Comparison of ENCODE assay signal across 15 cellular contexts in the genomic region with DNA sequence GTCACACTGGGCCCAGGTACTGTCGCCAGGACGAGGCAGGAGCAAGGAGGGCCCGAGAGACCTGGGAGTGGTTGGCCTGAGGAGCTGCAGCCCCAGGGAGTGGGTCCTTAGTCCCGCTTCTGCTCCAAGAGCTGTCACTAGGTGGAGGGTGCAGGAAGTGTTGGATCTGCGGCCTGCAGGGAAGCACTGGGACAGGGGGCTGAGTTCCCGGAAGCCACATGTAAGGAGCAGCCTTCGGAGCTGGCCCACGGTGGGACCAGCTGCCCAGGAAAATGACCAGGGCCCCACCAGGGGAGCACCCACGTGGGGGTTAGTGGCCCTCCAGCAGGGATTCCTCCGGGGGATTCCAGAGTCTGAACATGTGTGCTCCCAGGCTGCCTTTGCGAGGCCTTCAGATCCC. TPM values are rescaled to one million over a fixed set of nuclear protein-coding genes. Genes with fewer than 3 reads are reported as not detected.
DNase-seq lines count a peak whose midpoint lies in the region; ATAC-seq and TF ChIP-seq lines count a peak whose summit lies in the region.
"Had no signal": no experiment of that assay in that cellular context is flagged by ENCODE, and none has a peak within 500 bp of the region (broad histone marks: within the 10 kb centered on the region; RNA-seq: fewer than 3 reads in every experiment).

No MANE protein-coding gene starts in this region.

- no peak overlapping the region for H4K5ac ChIP-seq in IMR-90 (ENCODE audit: low read depth, low read length)

- TF ChIP-seq CTCF in IMR-90 (conservative IDR thresholded peaks at IDR 0.05; ENCODE audit: low read depth, low read length), result no peak

- in situ Hi-C loops in IMR-90 (cut with MboI; ENCODE audit: low sequenced_read_pairs), result no loop called here

- WGBS in IMR-90 (ENCODE audit: extremely low coverage in 2 of 2, insufficient read length in 1 of 2), 2 experiments, result 86% methylated on average over 7 of the region's 11 CpGs; no CpG with 5 or more reads in 1 of the 2 experiments
- 89% methylated on average over 11 of the region's 11 CpGs for WGBS in mesenchymal stem cell

- H3K27ac ChIP-seq in BLaER1 treated with 17β-estradiol and CSF1 and Interleukin-3, amounts not matched to agents 10 nM and 100 nM, result peak overlapping the region in 3 of 11 experiments; percentile 3 to 39 (median 19); a peak in 2 of 22 replicates
- no peak overlapping the region for H3K27ac ChIP-seq in IMR-90 (ENCODE audit: insufficient read depth, low read length)
- no peak overlapping the region for H3K27ac ChIP-seq in mesenchymal stem cell (ENCODE audit: low read length, poor library complexity, severe bottlenecking)

- H3K23ac ChIP-seq in IMR-90 (ENCODE audit: low read depth, low read length) (no peak overlapping the region), mesenchymal stem cell (ENCODE audit: low read length in 2 of 2) (no peak overlapping the region)

- no peak overlapping the region for H4K8ac ChIP-seq in IMR-90 (ENCODE audit: low read depth in 2 of 2, low read length in 2 of 2)
- H4K8ac ChIP-seq in mesenchymal stem cell (ENCODE audit: low read length), result no peak overlapping the region

- H3K4me3 ChIP-seq in BLaER1 treated with 17β-estradiol and CSF1 and Interleukin-3, amounts not matched to agents 10 nM and 100 nM, result no peak overlapping the region
- no peak overlapping the region for H3K4me3 ChIP-seq in IMR-90 (ENCODE audit: insufficient read depth, low read depth, low read length)
- no peak overlapping the region for H3K4me3 ChIP-seq in mesenchymal stem cell (ENCODE audit: insufficient read depth in 1 of 2, low read depth in 1 of 2, low read length in 2 of 2)
- H3K4me3 ChIP-seq: HAP-1, K562 had no signal

- H4K20me1 ChIP-seq in BLaER1 treated with 17β-estradiol and CSF1 and Interleukin-3, amounts not matched to agents 10 nM and 100 nM, result no peaks in the 10 kb centered on the region; a peak in 1 of 22 replicates
- no peaks in the 10 kb centered on the region for H4K20me1 ChIP-seq in IMR-90 (ENCODE audit: insufficient read depth, low read length)

- dilution Hi-C loops in IMR-90 (cut with HindIII; ENCODE audit: low sequenced_read_pairs, unreplicated experiment), result no loop called here

- H3K79me1 ChIP-seq in IMR-90 (ENCODE audit: low read depth in 1 of 2, low read length in 2 of 2), result no peaks in the 10 kb centered on the region
- H3K79me1 ChIP-seq in mesenchymal stem cell (replicated peaks; ENCODE audit: low read length, poor library complexity, severe bottlenecking), result no peaks in the 10 kb centered on the region

- no peak overlapping the region for H2BK5ac ChIP-seq in IMR-90 (ENCODE audit: low read depth, low read length, poor library complexity, severe bottlenecking)
- no peak overlapping the region for H2BK5ac ChIP-seq in mesenchymal stem cell (ENCODE audit: low read depth, low read length, poor library complexity, severe bottlenecking)

- H2AFZ ChIP-seq in IMR-90 (replicated peaks; ENCODE audit: low read length, poor library complexity), result peak overlapping the region; percentile 14
- no peak overlapping the region for H2AFZ ChIP-seq in mesenchymal stem cell (ENCODE audit: low read depth, low read length)

- no peak overlapping the region for H3K56ac ChIP-seq in IMR-90 (ENCODE audit: extremely low read depth, insufficient read depth, low read length)

- H3K4me1 ChIP-seq in BLaER1 treated with 17β-estradiol and CSF1 and Interleukin-3, amounts not matched to agents 10 nM and 100 nM, result peaks cover 12 to 76% (median 60%) of the 10 kb centered on the region in 10 experiments
- H3K4me1 ChIP-seq in IMR-90 (ENCODE audit: control insufficient read depth, insufficient read depth, low read length) (peaks cover 11% of the 10 kb centered on the region), mesenchymal stem cell (ENCODE audit: control insufficient read depth, insufficient read depth, low read depth, low read length) (peaks cover 44% of the 10 kb centered on the region)
- H3K4me1 ChIP-seq: BE2C, HAP-1 had no signal

- H2BK15ac ChIP-seq in IMR-90 (ENCODE audit: low read depth, low read length) (no peak overlapping the region), mesenchymal stem cell (ENCODE audit: low read depth, poor library complexity, severe bottlenecking) (no peak overlapping the region)

- no peaks in the 10 kb centered on the region for H3K36me3 ChIP-seq in BLaER1 treated with 17β-estradiol and CSF1 and Interleukin-3, amounts not matched to agents 10 nM and 100 nM
- H3K36me3 ChIP-seq in IMR-90 (ENCODE audit: control insufficient read depth, insufficient read depth, low read length) (no peaks in the 10 kb centered on the region), mesenchymal stem cell (ENCODE audit: control insufficient read depth in 1 of 2, insufficient read depth in 2 of 2, low read depth in 1 of 2, low read length in 2 of 2) (no peaks in the 10 kb centered on the region)
- H3K36me3 ChIP-seq: BE2C, HAP-1 had no signal

- CTCF ChIA-PET in IMR-90 (lab: Yijun Ruan, JAX), result no interaction called here

- no peaks in the 10 kb centered on the region for H3K9me3 ChIP-seq in BLaER1 treated with 17β-estradiol and CSF1 and Interleukin-3, amounts not matched to agents 10 nM and 100 nM (replicated peaks in 1 of 11)
- no peaks in the 10 kb centered on the region for H3K9me3 ChIP-seq in IMR-90 (ENCODE audit: control insufficient read depth, insufficient read depth, low read length)
- H3K9me3 ChIP-seq in mesenchymal stem cell (ENCODE audit: control insufficient read depth, low read length), result no peaks in the 10 kb centered on the region
- H3K9me3 ChIP-seq: BE2C, HAP-1 had no signal

- no peak overlapping the region for H2BK12ac ChIP-seq in mesenchymal stem cell (ENCODE audit: low read length in 2 of 2)

- no peak for DNase-seq in IMR-90
- no peak for DNase-seq in mesenchymal stem cell
- DNase-seq in NCI-H774 (lab: John Stamatoyannopoulos, UW), result no peak
- no peak for DNase-seq in amygdala (lab: John Stamatoyannopoulos, UW)
- DNase-seq: ACHN; BE2C; CD4-positive, alpha-beta memory T cell; DMS153; DMS79 treated with DMSO at 0.1 percent for 48 hours; GF-D8 had no signal

- no peak for TF ChIP-seq RAD21 in IMR-90 (IDR thresholded peaks at IDR 0.05; ENCODE audit: low read length)

- intact Hi-C loops in IMR-90 (cut with micrococcal nuclease), result no loop called here

- H3K27me3 ChIP-seq in BLaER1 treated with 17β-estradiol and CSF1 and Interleukin-3, amounts not matched to agents 10 nM and 100 nM, result no peaks in the 10 kb centered on the region
- H3K27me3 ChIP-seq in IMR-90 (ENCODE audit: control insufficient read depth, insufficient read depth, low read length), result 0 out of 2 replicates have a peak, but pooled peaks cover 4% of the 10 kb centered on the region
- H3K27me3 ChIP-seq in mesenchymal stem cell (ENCODE audit: control insufficient read depth in 1 of 2, insufficient read depth in 1 of 2, low read length in 2 of 2), result no peaks in the 10 kb centered on the region
- H3K27me3 ChIP-seq: BE2C had no signal

- no TSS peak for BruUV-seq in IMR-90 (replicated peaks; lab: Mats Ljungman, UMichigan)

- no peak overlapping the region for H3K4ac ChIP-seq in IMR-90 (ENCODE audit: low read depth, low read length)
- H3K4ac ChIP-seq in mesenchymal stem cell (ENCODE audit: low read depth in 1 of 2, low read length in 2 of 2), result no peak overlapping the region

- H3K14ac ChIP-seq in IMR-90 (replicated peaks; ENCODE audit: low read depth, low read length) (no peak overlapping the region), mesenchymal stem cell (ENCODE audit: low read length in 2 of 2) (no peak overlapping the region)

- H3K9ac ChIP-seq in BLaER1 treated with 17β-estradiol and CSF1 and Interleukin-3, amounts not matched to agents 10 nM and 100 nM, result peak overlapping the region in 2 of 11 experiments; percentile 18 to 44; a peak in 2 of 22 replicates
- no peak overlapping the region for H3K9ac ChIP-seq in IMR-90 (ENCODE audit: low read depth, low read length)
- no peak overlapping the region for H3K9ac ChIP-seq in mesenchymal stem cell (ENCODE audit: low read length)

- H4K91ac ChIP-seq in IMR-90 (ENCODE audit: insufficient read depth, low read depth, low read length), result no peak overlapping the region
- H4K91ac ChIP-seq in mesenchymal stem cell (ENCODE audit: low read length), result no peak overlapping the region

- H2BK20ac ChIP-seq in IMR-90 (ENCODE audit: low read depth, low read length), result no peak overlapping the region

- POLR2A ChIA-PET in IMR-90 (lab: Charles Lee; ENCODE audit: unreplicated experiment), result no interaction called here

- H2BK120ac ChIP-seq in IMR-90 (ENCODE audit: low read depth, low read length), result no peak overlapping the region
- no peak overlapping the region for H2BK120ac ChIP-seq in mesenchymal stem cell (ENCODE audit: low read depth, low read length)

- H3K18ac ChIP-seq in IMR-90 (ENCODE audit: low read depth, low read length) (no peak overlapping the region), mesenchymal stem cell (ENCODE audit: low read depth in 1 of 2, low read length in 2 of 2) (no peak overlapping the region)

- no peak overlapping the region for H2AK5ac ChIP-seq in IMR-90 (ENCODE audit: low read depth, low read length)
- peak overlapping the region; percentile 5 for H2AK5ac ChIP-seq in mesenchymal stem cell (ENCODE audit: low read length, severe bottlenecking)

- ATAC-seq in IMR-90 (ENCODE audit: low read depth) (no peak), GM21576 (IDR thresholded peaks at IDR 0.05; ENCODE audit: unreplicated experiment) (no peak)

- peak overlapping the region in 8 of 11 experiments; percentile 37 to 77 (median 64); a peak in 14 of 22 replicates for H3K4me2 ChIP-seq in BLaER1 treated with 17β-estradiol and CSF1 and Interleukin-3, amounts not matched to agents 10 nM and 100 nM
- H3K4me2 ChIP-seq in IMR-90 (ENCODE audit: low read depth, low read length), result no peak overlapping the region
- H3K4me2 ChIP-seq in mesenchymal stem cell (ENCODE audit: low read length, poor library complexity, severe bottlenecking), result no peak overlapping the region

- TF ChIP-seq POLR2A in IMR-90 (IDR thresholded peaks at IDR 0.05; ENCODE audit: low read depth, low read length), result no peak

- 0 out of 2 replicates have a peak, but pooled peaks cover 5% of the 10 kb centered on the region for H3K9me1 ChIP-seq in IMR-90 (ENCODE audit: insufficient read depth, low read length)

- no peak overlapping the region for H2AK9ac ChIP-seq in IMR-90 (replicated peaks; ENCODE audit: low read depth, low read length, poor library complexity)

TF ChIP-seq in IMR-90, 13 proteins besides CTCF, POLR2A, EP300 and RAD21 (continues in another document):
- TF ChIP-seq MXI1 (IDR thresholded peaks at IDR 0.05; ENCODE audit: borderline replicate concordance, low read depth, low read length), result no peak

RNA-seq across cellular contexts. Expression of a gene that starts 9.2 kb away (rescaled TPM):
- total RNA-seq in IMR-90 (2012; rRNA removed), result 0.18 and 0.28 TPM in 2 replicates
- 0.39 and 0.55 TPM in 2 replicates for polyA plus RNA-seq in IMR-90 (2012; rRNA removed)
- 0.18 and 0.30 TPM in 2 replicates for polyA plus RNA-seq in IMR-90 (2012; cell fraction: cytosol; rRNA removed)
- polyA plus RNA-seq in IMR-90 (2012; cell fraction: nucleus; rRNA removed; ENCODE audit: low replicate concordance), result 0.87 and 1.2 TPM in 2 replicates
- 1.0 TPM for polyA plus RNA-seq in mesenchymal stem cell (2013, experiment 1 of 2)
- polyA plus RNA-seq in mesenchymal stem cell (2013, experiment 2 of 2), result 0.86 TPM
- total RNA-seq: CD4-positive, alpha-beta memory T cell had no signal
- polyA plus RNA-seq: CD14-positive monocyte; CD4-positive, alpha-beta memory T cell had no signal

Comparison
In these comparisons a context has a peak if more than half of its experiments do, and no peak if none do; other contexts are left out.
1. H3K4me2 ChIP-seq: peak in BLaER1 treated with 17β-estradiol and CSF1 and Interleukin-3, amounts not matched to agents 10 nM and 100 nM (8 of 11); none in IMR-90 (single experiment) and mesenchymal stem cell (single experiment).